Comparison of ENCODE assay signal across 25 cellular contexts in the genomic region with DNA sequence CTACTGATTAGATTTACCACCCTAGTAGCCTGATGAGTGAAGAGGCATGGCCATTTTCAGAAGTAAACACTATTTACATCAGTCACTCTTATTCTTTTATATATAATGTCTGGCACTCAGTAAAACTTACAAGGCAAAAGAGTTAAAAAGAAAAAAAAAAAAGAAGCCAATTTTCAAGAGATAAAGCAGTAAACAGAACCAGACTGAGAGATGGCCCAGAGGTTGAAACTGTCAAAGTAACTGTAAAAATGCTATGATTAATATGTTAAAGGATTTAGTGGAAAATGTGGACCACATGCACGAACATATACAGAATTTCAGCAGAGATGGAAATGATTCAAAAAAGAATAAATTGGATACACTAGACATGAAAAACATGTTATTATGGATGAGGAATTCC. TPM values are rescaled to one million over a fixed set of nuclear protein-coding genes. Genes with fewer than 3 reads are reported as not detected.
DNase-seq lines count a peak whose midpoint lies in the region; ATAC-seq and TF ChIP-seq lines count a peak whose summit lies in the region.
"Had no signal": no experiment of that assay in that cellular context is flagged by ENCODE, and none has a peak within 500 bp of the region (broad histone marks: within the 10 kb centered on the region; RNA-seq: fewer than 3 reads in every experiment).

No MANE protein-coding gene starts in this region.

- H3K4me3 ChIP-seq in HEK293 (ENCODE audit: low read depth, low read length) (no peak overlapping the region), aorta (ENCODE audit: low read length in 2 of 2) (no peak overlapping the region)
- H3K4me3 ChIP-seq: BLaER1, GM12878 had no signal

- H3K36me3 Mint-ChIP-seq in activated T-helper 17 cell treated with anti-CD3 and anti-CD28 coated beads, Interleukin-2, amount 50 U/mL, for 72 hours (ENCODE audit: low read depth), result peaks cover 29% of the 10 kb centered on the region
- H3K36me3 Mint-ChIP-seq in stimulated activated effector memory CD8-positive, alpha-beta T cell treated with anti-CD3 and anti-CD28 coated beads, Interleukin-12 subunit alpha, Interleukin-12 subunit beta, amount 100 ng/mL, for 72 hours, result no peaks in the 10 kb centered on the region
- H3K36me3 Mint-ChIP-seq in chondrocyte (ENCODE audit: low read depth), result peaks cover 1% of the 10 kb centered on the region
- H3K36me3 Mint-ChIP-seq: CD14-positive monocyte had no signal

- POLR2A ChIA-PET in HEK293 (lab: Yijun Ruan, JAX), result no interaction called here

- no peaks in the 10 kb centered on the region for H3K27me3 Mint-ChIP-seq in activated T-helper 17 cell treated with anti-CD3 and anti-CD28 coated beads, Interleukin-2, amount 50 U/mL, for 72 hours
- no peaks in the 10 kb centered on the region for H3K27me3 Mint-ChIP-seq in chondrocyte (ENCODE audit: low read depth)
- H3K27me3 Mint-ChIP-seq: CD4-positive, alpha-beta memory T cell had no signal

- peaks cover 19% of the 10 kb centered on the region for H3K4me1 Mint-ChIP-seq in activated T-helper 17 cell treated with anti-CD3 and anti-CD28 coated beads, Interleukin-2, amount 50 U/mL, for 72 hours
- H3K4me1 Mint-ChIP-seq in stimulated activated effector memory CD8-positive, alpha-beta T cell treated with anti-CD3 and anti-CD28 coated beads, Interleukin-12 subunit alpha, Interleukin-12 subunit beta, amount 100 ng/mL, for 72 hours, result peaks cover 41% of the 10 kb centered on the region
- H3K4me1 Mint-ChIP-seq in chondrocyte (ENCODE audit: low read depth), result peaks cover 8% of the 10 kb centered on the region

- 96 to 97% methylated on average over 1 of the region's 1 CpG for WGBS in aorta, 2 donors

- TF ChIP-seq CTCF in HEK293 (tag by site-specific recombination; IDR thresholded peaks at IDR 0.05), result no peak
- TF ChIP-seq CTCF in chondrocyte (IDR thresholded peaks at IDR 0.05), result no peak

- intact Hi-C loops in aorta (cut with DNase I), result no loop called here

- no peaks in the 10 kb centered on the region for H3K27me3 ChIP-seq in aorta (ENCODE audit: control insufficient read depth in 1 of 2, insufficient read depth in 2 of 2, low read length in 1 of 2)
- H3K27me3 ChIP-seq: BE2C had no signal

- H3K27ac ChIP-seq in HEK293 (ENCODE audit: extremely low read depth, low read depth, low read length) (no peak overlapping the region), aorta (ENCODE audit: low read depth in 1 of 2, low read length in 2 of 2) (no peak overlapping the region)
- H3K27ac ChIP-seq: BLaER1 had no signal

- H3K9me3 Mint-ChIP-seq in activated T-helper 17 cell treated with anti-CD3 and anti-CD28 coated beads, Interleukin-2, amount 50 U/mL, for 72 hours, result peaks cover 6% of the 10 kb centered on the region
- H3K9me3 Mint-ChIP-seq in stimulated activated effector memory CD8-positive, alpha-beta T cell treated with anti-CD3 and anti-CD28 coated beads, Interleukin-12 subunit alpha, Interleukin-12 subunit beta, amount 100 ng/mL, for 72 hours, result peaks cover 6% of the 10 kb centered on the region
- H3K9me3 Mint-ChIP-seq in chondrocyte (ENCODE audit: low read depth), result peaks cover 6% of the 10 kb centered on the region

- H3K9me3 ChIP-seq in HEK293 (ENCODE audit: control insufficient read depth, insufficient read depth, low read depth, low read length) (no peaks in the 10 kb centered on the region), aorta (ENCODE audit: control insufficient read depth, low read length) (peaks cover 2% of the 10 kb centered on the region)
- H3K9me3 ChIP-seq: BE2C had no signal

- CTCF ChIA-PET in HEK293 (lab: Yijun Ruan, JAX), result no interaction called here

- H3K36me3 ChIP-seq in HEK293 (ENCODE audit: control insufficient read depth in 2 of 2, insufficient read depth in 1 of 2, low read length in 2 of 2) (no peaks in the 10 kb centered on the region), aorta (ENCODE audit: control insufficient read depth in 1 of 2, insufficient read depth in 2 of 2, low read length in 1 of 2) (no peaks in the 10 kb centered on the region)
- H3K36me3 ChIP-seq: BE2C, BLaER1 had no signal

- H3K4me3 Mint-ChIP-seq in activated T-helper 17 cell treated with anti-CD3 and anti-CD28 coated beads, Interleukin-2, amount 50 U/mL, for 72 hours, result no peak overlapping the region
- no peak overlapping the region for H3K4me3 Mint-ChIP-seq in stimulated activated effector memory CD8-positive, alpha-beta T cell treated with anti-CD3 and anti-CD28 coated beads, Interleukin-12 subunit alpha, Interleukin-12 subunit beta, amount 100 ng/mL, for 72 hours
- H3K4me3 Mint-ChIP-seq in chondrocyte (ENCODE audit: unreplicated experiment), result no peak overlapping the region
- H3K4me3 Mint-ChIP-seq: CD14-positive monocyte; CD4-positive, CD25-positive, alpha-beta regulatory T cell; CD8-positive, alpha-beta memory T cell had no signal

- ATAC-seq in activated T-helper 17 cell treated with anti-CD3 and anti-CD28 coated beads, Interleukin-2, amount 50 U/mL, for 72 hours (replicated peaks), result no peak
- ATAC-seq in stimulated activated effector memory CD8-positive, alpha-beta T cell treated with anti-CD3 and anti-CD28 coated beads, Interleukin-12 subunit alpha, Interleukin-12 subunit beta, amount 100 ng/mL, for 72 hours, result no peak
- ATAC-seq in aorta (ENCODE audit: low FRiP score) (no peak), HG02885 (IDR thresholded peaks at IDR 0.05; ENCODE audit: poor library complexity, unreplicated experiment) (no peak)
- ATAC-seq: GM12878 had no signal

- H3K27ac Mint-ChIP-seq in activated T-helper 17 cell treated with anti-CD3 and anti-CD28 coated beads, Interleukin-2, amount 50 U/mL, for 72 hours, result peak overlapping the region; percentile 30
- peak overlapping the region; percentile 1 for H3K27ac Mint-ChIP-seq in stimulated activated effector memory CD8-positive, alpha-beta T cell treated with anti-CD3 and anti-CD28 coated beads, Interleukin-12 subunit alpha, Interleukin-12 subunit beta, amount 100 ng/mL, for 72 hours
- no peak overlapping the region for H3K27ac Mint-ChIP-seq in chondrocyte (ENCODE audit: unreplicated experiment)
- H3K27ac Mint-ChIP-seq: CD14-positive monocyte; CD4-positive, CD25-positive, alpha-beta regulatory T cell; CD8-positive, alpha-beta memory T cell had no signal

- no peak for DNase-seq in stimulated activated effector memory CD8-positive, alpha-beta T cell treated with anti-CD3 and anti-CD28 coated beads, Interleukin-12 subunit alpha, Interleukin-12 subunit beta, amount 100 ng/mL, for 72 hours (ENCODE audit: low spot score in 2 of 2)
- DNase-seq in aorta (no peak), chondrocyte (ENCODE audit: low spot score) (no peak)
- DNase-seq: 8988T; ACHN; BE2C; C1 segment of cervical spinal cord; CD4-positive, alpha-beta memory T cell; CD4-positive, CD25-positive, alpha-beta regulatory T cell; CD8-positive, alpha-beta memory T cell; COR-L47; DMS 273 treated with DMSO at 0.1 percent for 48 hours; DMS153; DMS53; DMS79; DND-41; EL; GDM1 had no signal

- H3K4me1 ChIP-seq in HEK293 (ENCODE audit: control insufficient read depth, insufficient read depth, low read length) (no peaks in the 10 kb centered on the region), aorta (ENCODE audit: control insufficient read depth in 1 of 2, insufficient read depth in 2 of 2, low read length in 2 of 2) (no peaks in the 10 kb centered on the region)
- H3K4me1 ChIP-seq: BE2C, BLaER1 had no signal

TF ChIP-seq in HEK293, 187 proteins besides CTCF, POLR2A, EP300 and RAD21:
- TF ChIP-seq, protein P1, sequence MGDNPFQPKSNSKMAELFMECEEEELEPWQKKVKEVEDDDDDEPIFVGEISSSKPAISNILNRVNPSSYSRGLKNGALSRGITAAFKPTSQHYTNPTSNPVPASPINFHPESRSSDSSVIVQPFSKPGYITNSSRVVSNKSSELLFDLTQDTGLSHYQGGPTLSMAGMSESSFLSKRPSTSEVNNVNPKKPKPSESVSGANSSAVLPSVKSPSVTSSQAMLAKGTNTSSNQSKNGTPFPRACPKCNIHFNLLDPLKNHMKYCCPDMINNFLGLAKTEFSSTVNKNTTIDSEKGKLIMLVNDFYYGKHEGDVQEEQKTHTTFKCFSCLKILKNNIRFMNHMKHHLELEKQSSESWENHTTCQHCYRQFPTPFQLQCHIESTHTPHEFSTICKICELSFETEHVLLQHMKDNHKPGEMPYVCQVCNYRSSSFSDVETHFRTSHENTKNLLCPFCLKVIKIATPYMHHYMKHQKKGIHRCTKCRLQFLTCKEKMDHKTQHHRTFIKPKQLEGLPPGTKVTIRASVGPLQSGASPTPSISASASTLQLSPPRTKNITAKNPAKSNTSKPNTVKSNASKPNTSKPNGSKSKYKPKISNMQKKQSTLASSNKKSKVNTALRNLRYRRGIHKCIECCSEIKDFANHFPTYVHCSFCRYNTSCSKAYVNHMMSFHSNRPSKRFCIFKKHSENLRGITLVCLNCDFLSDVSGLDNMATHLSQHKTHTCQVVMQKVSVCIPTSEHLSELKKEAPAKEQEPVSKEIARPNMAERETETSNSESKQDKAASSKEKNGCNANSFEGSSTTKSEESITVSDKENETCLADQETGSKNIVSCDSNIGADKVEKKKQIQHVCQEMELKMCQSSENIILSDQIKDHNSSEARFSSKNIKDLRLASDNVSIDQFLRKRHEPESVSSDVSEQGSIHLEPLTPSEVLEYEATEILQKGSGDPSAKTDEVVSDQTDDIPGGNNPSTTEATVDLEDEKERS (tag by site-specific recombination; IDR thresholded peaks at IDR 0.05), result no peak
- TF ChIP-seq SETDB1 (IDR thresholded peaks at IDR 0.05; ENCODE audit: insufficient read length, low read length), result peak; percentile 67

RNA-seq across cellular contexts. Expression of a gene that starts 6.4 kb away (rescaled TPM):
- under 1 TPM; 0.35 to 0.61 TPM for total RNA-seq in activated T-helper 17 cell treated with anti-CD3 and anti-CD28 coated beads, Interleukin-2, amount 50 U/mL, for 72 hours
- total RNA-seq in aorta, result under 1 TPM in 1 of 2 donors, not detected in 1; 0.23 TPM
- polyA plus RNA-seq in aorta, result not detected
- total RNA-seq in chondrocyte, result 0.33 to 0.42 TPM in 2 of 3 replicates, not detected in the other
- total RNA-seq: G401 had no signal
- polyA plus RNA-seq: CD14-positive monocyte had no signal

RNA-seq across cellular contexts. Expression of a gene that starts 33.1 kb away (rescaled TPM):
- total RNA-seq in activated T-helper 17 cell treated with anti-CD3 and anti-CD28 coated beads, Interleukin-2, amount 50 U/mL, for 72 hours, result 1 to 10 TPM; 4.2 to 9.3 TPM
- total RNA-seq in aorta (1 to 10 TPM in 1 of 2 donors, under 1 TPM in 1; 0.75 to 3.4 TPM), chondrocyte (0.97 to 1.9 TPM (median 1.7 TPM) in 3 replicates)
- polyA plus RNA-seq in aorta, result 1 to 10 TPM in 1 of 2 donors, under 1 TPM in 1; 0.50 to 1.3 TPM

RNA-seq across cellular contexts. Expression of a gene that starts 58.6 kb away (rescaled TPM):
- total RNA-seq in activated T-helper 17 cell treated with anti-CD3 and anti-CD28 coated beads, Interleukin-2, amount 50 U/mL, for 72 hours, result 1 to 10 TPM; 7.4 to 7.8 TPM
- 1 to 10 TPM; 2.5 to 5.5 TPM for total RNA-seq in aorta
- 1 to 10 TPM; 2.6 to 5.6 TPM for polyA plus RNA-seq in aorta
- total RNA-seq in chondrocyte, result 10.0 to 10.7 TPM (median 10.4 TPM) in 3 replicates

RNA-seq across cellular contexts. Expression of a gene that starts 58.7 kb away (rescaled TPM):
- total RNA-seq in activated T-helper 17 cell treated with anti-CD3 and anti-CD28 coated beads, Interleukin-2, amount 50 U/mL, for 72 hours, result 10 to 100 TPM; 69.1 to 84.4 TPM
- total RNA-seq in aorta, result 10 to 100 TPM; 80.6 to 98.4 TPM
- polyA plus RNA-seq in aorta, result 10 to 100 TPM; 14.8 to 28.1 TPM
- 114 to 132 TPM (median 116 TPM) in 3 replicates for total RNA-seq in chondrocyte
